ENCODE assay signal across 23 cellular contexts in the genomic region with DNA sequence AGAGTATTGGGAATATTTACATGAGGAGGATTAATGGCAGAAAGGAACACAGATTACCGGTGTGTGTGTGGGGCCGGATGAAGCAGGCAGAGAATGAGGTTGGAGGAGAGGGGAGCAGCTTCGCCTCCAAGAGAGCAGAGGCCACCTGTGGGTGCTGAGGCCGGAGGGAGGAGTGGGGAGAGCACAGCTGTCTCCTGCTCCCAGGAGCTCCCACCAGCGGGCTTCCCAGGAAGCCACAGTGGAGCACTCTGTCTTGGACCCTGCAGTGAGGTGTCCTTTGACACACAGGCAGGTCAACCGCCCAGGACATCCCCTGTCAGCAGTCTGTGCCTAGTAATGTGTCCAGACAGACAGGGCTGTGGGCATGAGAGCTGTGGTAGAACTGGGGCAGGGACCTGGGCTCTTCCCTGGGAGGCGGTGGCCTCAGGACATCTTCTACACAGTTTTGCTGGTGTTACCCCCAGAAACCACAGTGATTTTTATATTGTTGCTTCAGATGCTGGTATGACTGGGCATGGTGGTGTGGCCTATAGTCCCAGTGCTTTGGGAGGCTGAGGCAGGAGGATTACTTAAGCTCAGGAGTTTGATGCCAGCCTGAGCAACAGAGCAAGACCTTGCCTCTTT. TPM values are rescaled to one million over a fixed set of nuclear protein-coding genes. Genes with fewer than 3 reads are reported as not detected.
DNase-seq lines count a peak whose midpoint lies in the region; ATAC-seq lines count a peak whose summit lies in the region.
"Had no signal": no experiment of that assay in that cellular context is flagged by ENCODE, and none has a peak within 500 bp of the region (broad histone marks: within the 10 kb centered on the region; RNA-seq: fewer than 3 reads in every experiment).

No MANE protein-coding gene starts in this region.

- H3K27me3 Mint-ChIP-seq in activated naive CD4-positive, alpha-beta T cell treated with anti-CD3 and anti-CD28 coated beads for 36 hours (ENCODE audit: low read depth): no peaks in the 10 kb centered on the region
- peaks cover 2% of the 10 kb centered on the region for H3K27me3 Mint-ChIP-seq in IgD-negative memory B cell
- H3K27me3 Mint-ChIP-seq in central memory CD8-positive, alpha-beta T cell: no peaks in the 10 kb centered on the region
- H3K27me3 Mint-ChIP-seq in stimulated activated naive B cell treated with anti-CD40 and anti-IgM and Interleukin-4, amounts not matched to agents 10 μg/mL and 1 μg/mL and 100 μg/mL, for 72 hours: no peaks in the 10 kb centered on the region

- no peak for DNase-seq in activated naive CD4-positive, alpha-beta T cell treated with anti-CD3 and anti-CD28 coated beads, Interleukin-2, amount 50 U/mL, for 72 hours (ENCODE audit: low spot score in 2 of 2)
- no peak for DNase-seq in activated naive CD4-positive, alpha-beta T cell treated with anti-CD3 and anti-CD28 coated beads for 36 hours
- DNase-seq in central memory CD8-positive, alpha-beta T cell (ENCODE audit: low spot score in 2 of 2): no peak
- no peak for DNase-seq in stimulated activated naive B cell treated with anti-CD40 and anti-IgM and Interleukin-4, amounts not matched to agents 10 μg/mL and 1 μg/mL and 100 μg/mL, for 72 hours
- no peak for DNase-seq in COR-L47 (lab: John Stamatoyannopoulos, UW)
- DNase-seq: activated CD4-positive, CD25-positive, alpha-beta regulatory T cell treated with anti-CD3 and anti-CD28 coated beads, Interleukin-2, amount 50 U/mL, for 72 hours; amygdala; colonic mucosa; effector memory CD4-positive, alpha-beta T cell; KBM-7; MM.1S; NCI-H1417; NCI-H2081; NCI-H748 treated with DMSO at 0.1 percent for 48 hours; right lobe of liver; SJCRH30; stimulated activated CD4-positive, alpha-beta T cell treated with anti-CD3 and anti-CD28 coated beads, Interleukin-4, amount 100 ng/mL, for 24 hours; stimulated activated naive CD4-positive, alpha-beta T cell; uterus had no signal

- H3K4me1 Mint-ChIP-seq in activated naive CD4-positive, alpha-beta T cell treated with anti-CD3 and anti-CD28 coated beads for 36 hours (ENCODE audit: low read depth): peaks cover 21% of the 10 kb centered on the region
- peaks cover 25 to 37% (median 26%) of the 10 kb centered on the region in 3 donors for H3K4me1 Mint-ChIP-seq in IgD-negative memory B cell
- peaks cover 27% of the 10 kb centered on the region for H3K4me1 Mint-ChIP-seq in central memory CD8-positive, alpha-beta T cell
- H3K4me1 Mint-ChIP-seq in stimulated activated naive B cell treated with anti-CD40 and anti-IgM and Interleukin-4, amounts not matched to agents 10 μg/mL and 1 μg/mL and 100 μg/mL, for 72 hours: peaks cover 42 to 60% of the 10 kb centered on the region in 2 donors

- H3K27ac Mint-ChIP-seq in activated naive CD4-positive, alpha-beta T cell treated with anti-CD3 and anti-CD28 coated beads, Interleukin-2, amount 50 U/mL, for 72 hours: peak overlapping the region; percentile 72 to 84
- H3K27ac Mint-ChIP-seq in activated naive CD4-positive, alpha-beta T cell treated with anti-CD3 and anti-CD28 coated beads for 36 hours: no peak overlapping the region
- H3K27ac Mint-ChIP-seq in IgD-negative memory B cell: peak overlapping the region in 2 of 3 donors; percentile 50 to 81
- H3K27ac Mint-ChIP-seq in central memory CD8-positive, alpha-beta T cell (ENCODE audit: low read depth): peak overlapping the region; percentile 67
- H3K27ac Mint-ChIP-seq in stimulated activated naive B cell treated with anti-CD40 and anti-IgM and Interleukin-4, amounts not matched to agents 10 μg/mL and 1 μg/mL and 100 μg/mL, for 72 hours: peak overlapping the region; percentile 96

- CTCF ChIA-PET in activated naive CD4-positive, alpha-beta T cell treated with anti-CD3 and anti-CD28 coated beads for 36 hours (lab: Charles Lee): interaction anchor here (0.7 kb wide), 1 partner anchor 424 kb away, joined by 3 read pairs; no protein-coding TSS in a partner anchor

- peaks cover 4 to 17% of the 10 kb centered on the region in 2 donors for H3K36me3 Mint-ChIP-seq in activated naive CD4-positive, alpha-beta T cell treated with anti-CD3 and anti-CD28 coated beads, Interleukin-2, amount 50 U/mL, for 72 hours
- peaks cover 40% of the 10 kb centered on the region for H3K36me3 Mint-ChIP-seq in activated naive CD4-positive, alpha-beta T cell treated with anti-CD3 and anti-CD28 coated beads for 36 hours (ENCODE audit: low read depth)
- H3K36me3 Mint-ChIP-seq in IgD-negative memory B cell: peaks cover 4% of the 10 kb centered on the region
- peaks cover 34% of the 10 kb centered on the region for H3K36me3 Mint-ChIP-seq in central memory CD8-positive, alpha-beta T cell (ENCODE audit: insufficient read depth)
- H3K36me3 Mint-ChIP-seq in stimulated activated naive B cell treated with anti-CD40 and anti-IgM and Interleukin-4, amounts not matched to agents 10 μg/mL and 1 μg/mL and 100 μg/mL, for 72 hours: peaks cover 62 to 72% of the 10 kb centered on the region in 2 donors

- intact Hi-C loops in activated naive CD4-positive, alpha-beta T cell treated with anti-CD3 and anti-CD28 coated beads for 36 hours (cut with micrococcal nuclease): loop anchor here (5.0 kb wide), 1 partner anchor 127 kb away; a partner anchor contains a TSS

- no peaks in the 10 kb centered on the region for H3K9me3 Mint-ChIP-seq in activated naive CD4-positive, alpha-beta T cell treated with anti-CD3 and anti-CD28 coated beads, Interleukin-2, amount 50 U/mL, for 72 hours
- H3K9me3 Mint-ChIP-seq in activated naive CD4-positive, alpha-beta T cell treated with anti-CD3 and anti-CD28 coated beads for 36 hours: no peaks in the 10 kb centered on the region
- no peaks in the 10 kb centered on the region for H3K9me3 Mint-ChIP-seq in IgD-negative memory B cell
- H3K9me3 Mint-ChIP-seq in central memory CD8-positive, alpha-beta T cell: no peaks in the 10 kb centered on the region
- H3K9me3 Mint-ChIP-seq in stimulated activated naive B cell treated with anti-CD40 and anti-IgM and Interleukin-4, amounts not matched to agents 10 μg/mL and 1 μg/mL and 100 μg/mL, for 72 hours: no peaks in the 10 kb centered on the region

- peak in 1 of 2 donors; percentile 55 for ATAC-seq in activated naive CD4-positive, alpha-beta T cell treated with anti-CD3 and anti-CD28 coated beads, Interleukin-2, amount 50 U/mL, for 72 hours
- no peak for ATAC-seq in central memory CD8-positive, alpha-beta T cell (replicated peaks; ENCODE audit: extremely low read depth, poor library complexity, severe bottlenecking)
- no peak for ATAC-seq in stimulated activated naive B cell treated with anti-CD40 and anti-IgM and Interleukin-4, amounts not matched to agents 10 μg/mL and 1 μg/mL and 100 μg/mL, for 72 hours (replicated peaks)
- no peak for ATAC-seq in HG03565 (IDR thresholded peaks at IDR 0.05; ENCODE audit: unreplicated experiment)
- ATAC-seq: HCT116, right lobe of liver had no signal

- no peak overlapping the region for H3K4me3 Mint-ChIP-seq in activated naive CD4-positive, alpha-beta T cell treated with anti-CD3 and anti-CD28 coated beads for 36 hours
- H3K4me3 Mint-ChIP-seq in IgD-negative memory B cell: peak overlapping the region in 1 of 4 donors; percentile 39
- no peak overlapping the region for H3K4me3 Mint-ChIP-seq in central memory CD8-positive, alpha-beta T cell
- H3K4me3 Mint-ChIP-seq in stimulated activated naive B cell treated with anti-CD40 and anti-IgM and Interleukin-4, amounts not matched to agents 10 μg/mL and 1 μg/mL and 100 μg/mL, for 72 hours: no peak overlapping the region

RNA-seq across cellular contexts. Expression of a gene that starts 18.5 kb away (rescaled TPM):
- total RNA-seq in activated naive CD4-positive, alpha-beta T cell treated with anti-CD3 and anti-CD28 coated beads, Interleukin-2, amount 50 U/mL, for 72 hours: under 1 TPM; 0.30 to 0.49 TPM
- total RNA-seq in activated naive CD4-positive, alpha-beta T cell treated with anti-CD3 and anti-CD28 coated beads for 36 hours: under 1 TPM; 0.33 to 0.37 TPM
- 15.0 TPM for polyA plus RNA-seq in IgD-negative memory B cell
- total RNA-seq: HT1080, SJCRH30 had no signal
